Comparison of ENCODE assay signal across 15 cellular contexts in genomic region chrX:776529-777230, GRCh38.
"Had no signal": no experiment of that assay in that cellular context is flagged by ENCODE, and none has a peak within 500 bp of the region (broad histone marks: within the 10 kb centered on the region; RNA-seq: fewer than 3 reads in every experiment).

No MANE protein-coding gene starts in this region.

- H3K4me1 ChIP-seq: sigmoid colon, thyroid gland, vagina had no signal

- H3K27ac Mint-ChIP-seq: activated CD4-positive, alpha-beta T cell treated with anti-CD3 and anti-CD28 coated beads, Interleukin-2, amount 10 ng/mL, durations not matched to agents 7 days and 5 days; activated naive CD8-positive, alpha-beta T cell; activated T-cell treated with anti-CD3 and anti-CD28 coated beads, Interleukin-2, amount 50 U/mL, for 72 hours; effector memory CD8-positive, alpha-beta T cell; memory B cell; T-helper 1 cell treated with Interleukin-12 subunit alpha and Interleukin-12 subunit beta and Interleukin-4 antibody, amounts not matched to agents 30 μg/mL and 1 μg/mL, for 36 hours had no signal

- H3K36me3 Mint-ChIP-seq: activated naive CD8-positive, alpha-beta T cell; memory B cell; naive thymus-derived CD8-positive, alpha-beta T cell had no signal

- DNase-seq: activated CD4-positive, alpha-beta T cell treated with anti-CD3 and anti-CD28 coated beads, Interleukin-2, amount 10 ng/mL, durations not matched to agents 7 days and 5 days; activated gamma-delta T cell treated with Interleukin-2 at 50 U/mL for 16 hours; activated T-cell treated with anti-CD3 and anti-CD28 coated beads, Interleukin-2, amount 50 U/mL, for 72 hours; effector memory CD8-positive, alpha-beta T cell; naive thymus-derived CD8-positive, alpha-beta T cell; ovary; sigmoid colon; stimulated activated CD4-positive, alpha-beta T cell treated with anti-CD3 and anti-CD28 coated beads, Interleukin-4, amount 100 ng/mL, for 4 hours; stimulated activated naive CD4-positive, alpha-beta T cell; thyroid gland had no signal

- ATAC-seq: activated CD4-positive, CD25-positive, alpha-beta regulatory T cell treated with anti-CD3 and anti-CD28 coated beads, Interleukin-2, amount 50 U/mL, for 24 hours; activated T-cell treated with anti-CD3 and anti-CD28 coated beads, Interleukin-2, amount 50 U/mL, for 72 hours; effector memory CD8-positive, alpha-beta T cell; naive thymus-derived CD8-positive, alpha-beta T cell had no signal

- H3K27ac ChIP-seq: ovary, sigmoid colon, thyroid gland, vagina had no signal

- H3K4me3 ChIP-seq: ovary, sigmoid colon, thyroid gland, vagina had no signal

- H3K36me3 ChIP-seq: ovary, sigmoid colon, thyroid gland, vagina had no signal

- H3K27me3 ChIP-seq: ovary, thyroid gland, vagina had no signal

- H3K9me3 ChIP-seq: ovary, sigmoid colon, thyroid gland, vagina had no signal

- H3K27me3 Mint-ChIP-seq: activated CD4-positive, alpha-beta T cell treated with anti-CD3 and anti-CD28 coated beads, Interleukin-2, amount 10 ng/mL, durations not matched to agents 7 days and 5 days; effector memory CD8-positive, alpha-beta T cell; memory B cell had no signal

- H3K4me1 Mint-ChIP-seq: activated CD4-positive, alpha-beta T cell treated with anti-CD3 and anti-CD28 coated beads, Interleukin-2, amount 10 ng/mL, durations not matched to agents 7 days and 5 days; memory B cell had no signal

- H3K4me3 Mint-ChIP-seq: activated CD4-positive, alpha-beta T cell treated with anti-CD3 and anti-CD28 coated beads, Interleukin-2, amount 10 ng/mL, durations not matched to agents 7 days and 5 days; activated naive CD8-positive, alpha-beta T cell; activated T-cell treated with anti-CD3 and anti-CD28 coated beads, Interleukin-2, amount 50 U/mL, for 72 hours; effector memory CD8-positive, alpha-beta T cell; memory B cell; naive thymus-derived CD8-positive, alpha-beta T cell; T-helper 1 cell treated with Interleukin-12 subunit alpha and Interleukin-12 subunit beta and Interleukin-4 antibody, amounts not matched to agents 30 μg/mL and 1 μg/mL, for 36 hours had no signal
